ENCODE assay signal across 1 cellular context in the genomic region with DNA sequence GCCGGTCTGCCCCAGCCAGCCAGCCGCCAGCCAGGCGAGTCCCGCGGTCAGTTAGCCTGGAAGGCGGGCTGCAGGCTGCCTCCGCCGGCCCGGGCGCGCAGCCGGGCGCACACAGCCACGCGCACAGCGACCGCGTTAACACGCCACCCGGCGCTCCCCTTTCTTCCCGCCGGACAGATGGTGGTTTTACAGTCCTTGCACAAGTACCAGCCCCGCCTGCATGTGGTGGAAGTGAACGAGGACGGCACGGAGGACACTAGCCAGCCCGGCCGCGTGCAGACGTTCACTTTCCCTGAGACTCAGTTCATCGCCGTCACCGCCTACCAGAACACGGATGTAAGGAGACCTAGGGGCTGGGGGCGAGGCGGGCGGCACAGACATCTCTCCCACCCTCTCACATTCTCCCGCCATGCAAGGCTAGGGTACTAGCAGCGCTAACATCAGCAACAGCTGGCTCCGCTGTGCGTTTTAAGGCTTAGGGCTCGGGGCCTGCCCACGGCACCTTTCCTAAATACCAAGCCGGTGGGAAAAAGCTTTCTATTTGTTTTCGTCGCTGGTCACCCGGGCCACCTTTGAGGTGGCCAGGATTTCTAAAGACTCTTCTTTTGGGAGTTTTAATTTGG.
TF ChIP-seq lines count a peak whose summit lies in the region.

No MANE protein-coding gene starts in this region.

TF ChIP-seq in HepG2, 621 proteins besides CTCF, POLR2A, EP300 and RAD21 (continued from another document and continues in another):
- TF ChIP-seq, protein P1, sequence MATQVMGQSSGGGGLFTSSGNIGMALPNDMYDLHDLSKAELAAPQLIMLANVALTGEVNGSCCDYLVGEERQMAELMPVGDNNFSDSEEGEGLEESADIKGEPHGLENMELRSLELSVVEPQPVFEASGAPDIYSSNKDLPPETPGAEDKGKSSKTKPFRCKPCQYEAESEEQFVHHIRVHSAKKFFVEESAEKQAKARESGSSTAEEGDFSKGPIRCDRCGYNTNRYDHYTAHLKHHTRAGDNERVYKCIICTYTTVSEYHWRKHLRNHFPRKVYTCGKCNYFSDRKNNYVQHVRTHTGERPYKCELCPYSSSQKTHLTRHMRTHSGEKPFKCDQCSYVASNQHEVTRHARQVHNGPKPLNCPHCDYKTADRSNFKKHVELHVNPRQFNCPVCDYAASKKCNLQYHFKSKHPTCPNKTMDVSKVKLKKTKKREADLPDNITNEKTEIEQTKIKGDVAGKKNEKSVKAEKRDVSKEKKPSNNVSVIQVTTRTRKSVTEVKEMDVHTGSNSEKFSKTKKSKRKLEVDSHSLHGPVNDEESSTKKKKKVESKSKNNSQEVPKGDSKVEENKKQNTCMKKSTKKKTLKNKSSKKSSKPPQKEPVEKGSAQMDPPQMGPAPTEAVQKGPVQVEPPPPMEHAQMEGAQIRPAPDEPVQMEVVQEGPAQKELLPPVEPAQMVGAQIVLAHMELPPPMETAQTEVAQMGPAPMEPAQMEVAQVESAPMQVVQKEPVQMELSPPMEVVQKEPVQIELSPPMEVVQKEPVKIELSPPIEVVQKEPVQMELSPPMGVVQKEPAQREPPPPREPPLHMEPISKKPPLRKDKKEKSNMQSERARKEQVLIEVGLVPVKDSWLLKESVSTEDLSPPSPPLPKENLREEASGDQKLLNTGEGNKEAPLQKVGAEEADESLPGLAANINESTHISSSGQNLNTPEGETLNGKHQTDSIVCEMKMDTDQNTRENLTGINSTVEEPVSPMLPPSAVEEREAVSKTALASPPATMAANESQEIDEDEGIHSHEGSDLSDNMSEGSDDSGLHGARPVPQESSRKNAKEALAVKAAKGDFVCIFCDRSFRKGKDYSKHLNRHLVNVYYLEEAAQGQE (IDR thresholded peaks at IDR 0.05; ENCODE audit: borderline replicate concordance in 1 of 2, low read depth in 1 of 2, low read length in 2 of 2) = no peak
- TF ChIP-seq ZNF274 (CRISPR knock-in tag; IDR thresholded peaks at IDR 0.05) (0 out of 2 replicates have a peak, but pooled peaks have one; percentile 21), HNF4G (IDR thresholded peaks at IDR 0.05; ENCODE audit: borderline replicate concordance, low read depth, low read length) (no peak), HNF4G (CRISPR knock-in tag; IDR thresholded peaks at IDR 0.05; ENCODE audit: borderline replicate concordance, low read depth) (no peak), FOXM1 (CRISPR knock-in tag; IDR thresholded peaks at IDR 0.05) (no peak), ZNF883 (CRISPR knock-in tag; IDR thresholded peaks at IDR 0.05; ENCODE audit: not compliant biosample characterization) (peak; percentile 70), TOPORS (CRISPR knock-in tag; IDR thresholded peaks at IDR 0.05) (no peak), RARA (CRISPR knock-in tag; IDR thresholded peaks at IDR 0.05) (no peak), ZNF563 (CRISPR knock-in tag; IDR thresholded peaks at IDR 0.05) (0 out of 2 replicates have a peak, but pooled peaks have one; percentile 28), ELF4 (CRISPR knock-in tag; IDR thresholded peaks at IDR 0.05; ENCODE audit: borderline replicate concordance) (no peak), JUND (CRISPR knock-in tag; IDR thresholded peaks at IDR 0.05) (no peak), EZH2 (conservative IDR thresholded peaks at IDR 0.05; ENCODE audit: low read depth, low read length) (peak; percentile 98), SALL1 (CRISPR knock-in tag; IDR thresholded peaks at IDR 0.05) (peak; percentile 46; the same call in 1 of the 2 replicates), CHCHD3 (CRISPR knock-in tag; IDR thresholded peaks at IDR 0.05) (0 out of 2 replicates have a peak, but pooled peaks have one; percentile 52), NR2F6 (IDR thresholded peaks at IDR 0.05) (no peak), NR2F6 (CRISPR knock-in tag; IDR thresholded peaks at IDR 0.05) (no peak), ZBTB7A (CRISPR knock-in tag; IDR thresholded peaks at IDR 0.05) (0 out of 2 replicates have a peak, but pooled peaks have one; percentile 44), RBFOX2 (IDR thresholded peaks at IDR 0.05; ENCODE audit: low read depth, low read length) (no peak), ZSCAN22 (CRISPR knock-in tag; IDR thresholded peaks at IDR 0.05) (no peak), XBP1 (CRISPR knock-in tag; IDR thresholded peaks at IDR 0.05) (no peak), FOXO1 (CRISPR knock-in tag; IDR thresholded peaks at IDR 0.05) (no peak), ZNF891 (CRISPR knock-in tag; IDR thresholded peaks at IDR 0.05) (peak; percentile 57; the same call in 1 of the 2 replicates), MED8 (CRISPR knock-in tag; IDR thresholded peaks at IDR 0.05; ENCODE audit: insufficient replicate concordance) (no peak)
- TF ChIP-seq, protein P2, sequence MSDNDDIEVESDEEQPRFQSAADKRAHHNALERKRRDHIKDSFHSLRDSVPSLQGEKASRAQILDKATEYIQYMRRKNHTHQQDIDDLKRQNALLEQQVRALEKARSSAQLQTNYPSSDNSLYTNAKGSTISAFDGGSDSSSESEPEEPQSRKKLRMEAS (IDR thresholded peaks at IDR 0.05) = peak; percentile 78
- TF ChIP-seq, protein P3, sequence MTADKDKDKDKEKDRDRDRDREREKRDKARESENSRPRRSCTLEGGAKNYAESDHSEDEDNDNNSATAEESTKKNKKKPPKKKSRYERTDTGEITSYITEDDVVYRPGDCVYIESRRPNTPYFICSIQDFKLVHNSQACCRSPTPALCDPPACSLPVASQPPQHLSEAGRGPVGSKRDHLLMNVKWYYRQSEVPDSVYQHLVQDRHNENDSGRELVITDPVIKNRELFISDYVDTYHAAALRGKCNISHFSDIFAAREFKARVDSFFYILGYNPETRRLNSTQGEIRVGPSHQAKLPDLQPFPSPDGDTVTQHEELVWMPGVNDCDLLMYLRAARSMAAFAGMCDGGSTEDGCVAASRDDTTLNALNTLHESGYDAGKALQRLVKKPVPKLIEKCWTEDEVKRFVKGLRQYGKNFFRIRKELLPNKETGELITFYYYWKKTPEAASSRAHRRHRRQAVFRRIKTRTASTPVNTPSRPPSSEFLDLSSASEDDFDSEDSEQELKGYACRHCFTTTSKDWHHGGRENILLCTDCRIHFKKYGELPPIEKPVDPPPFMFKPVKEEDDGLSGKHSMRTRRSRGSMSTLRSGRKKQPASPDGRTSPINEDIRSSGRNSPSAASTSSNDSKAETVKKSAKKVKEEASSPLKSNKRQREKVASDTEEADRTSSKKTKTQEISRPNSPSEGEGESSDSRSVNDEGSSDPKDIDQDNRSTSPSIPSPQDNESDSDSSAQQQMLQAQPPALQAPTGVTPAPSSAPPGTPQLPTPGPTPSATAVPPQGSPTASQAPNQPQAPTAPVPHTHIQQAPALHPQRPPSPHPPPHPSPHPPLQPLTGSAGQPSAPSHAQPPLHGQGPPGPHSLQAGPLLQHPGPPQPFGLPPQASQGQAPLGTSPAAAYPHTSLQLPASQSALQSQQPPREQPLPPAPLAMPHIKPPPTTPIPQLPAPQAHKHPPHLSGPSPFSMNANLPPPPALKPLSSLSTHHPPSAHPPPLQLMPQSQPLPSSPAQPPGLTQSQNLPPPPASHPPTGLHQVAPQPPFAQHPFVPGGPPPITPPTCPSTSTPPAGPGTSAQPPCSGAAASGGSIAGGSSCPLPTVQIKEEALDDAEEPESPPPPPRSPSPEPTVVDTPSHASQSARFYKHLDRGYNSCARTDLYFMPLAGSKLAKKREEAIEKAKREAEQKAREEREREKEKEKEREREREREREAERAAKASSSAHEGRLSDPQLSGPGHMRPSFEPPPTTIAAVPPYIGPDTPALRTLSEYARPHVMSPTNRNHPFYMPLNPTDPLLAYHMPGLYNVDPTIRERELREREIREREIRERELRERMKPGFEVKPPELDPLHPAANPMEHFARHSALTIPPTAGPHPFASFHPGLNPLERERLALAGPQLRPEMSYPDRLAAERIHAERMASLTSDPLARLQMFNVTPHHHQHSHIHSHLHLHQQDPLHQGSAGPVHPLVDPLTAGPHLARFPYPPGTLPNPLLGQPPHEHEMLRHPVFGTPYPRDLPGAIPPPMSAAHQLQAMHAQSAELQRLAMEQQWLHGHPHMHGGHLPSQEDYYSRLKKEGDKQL (CRISPR knock-in tag; IDR thresholded peaks at IDR 0.05; ENCODE audit: low read depth) = no peak
- TF ChIP-seq, protein P4, sequence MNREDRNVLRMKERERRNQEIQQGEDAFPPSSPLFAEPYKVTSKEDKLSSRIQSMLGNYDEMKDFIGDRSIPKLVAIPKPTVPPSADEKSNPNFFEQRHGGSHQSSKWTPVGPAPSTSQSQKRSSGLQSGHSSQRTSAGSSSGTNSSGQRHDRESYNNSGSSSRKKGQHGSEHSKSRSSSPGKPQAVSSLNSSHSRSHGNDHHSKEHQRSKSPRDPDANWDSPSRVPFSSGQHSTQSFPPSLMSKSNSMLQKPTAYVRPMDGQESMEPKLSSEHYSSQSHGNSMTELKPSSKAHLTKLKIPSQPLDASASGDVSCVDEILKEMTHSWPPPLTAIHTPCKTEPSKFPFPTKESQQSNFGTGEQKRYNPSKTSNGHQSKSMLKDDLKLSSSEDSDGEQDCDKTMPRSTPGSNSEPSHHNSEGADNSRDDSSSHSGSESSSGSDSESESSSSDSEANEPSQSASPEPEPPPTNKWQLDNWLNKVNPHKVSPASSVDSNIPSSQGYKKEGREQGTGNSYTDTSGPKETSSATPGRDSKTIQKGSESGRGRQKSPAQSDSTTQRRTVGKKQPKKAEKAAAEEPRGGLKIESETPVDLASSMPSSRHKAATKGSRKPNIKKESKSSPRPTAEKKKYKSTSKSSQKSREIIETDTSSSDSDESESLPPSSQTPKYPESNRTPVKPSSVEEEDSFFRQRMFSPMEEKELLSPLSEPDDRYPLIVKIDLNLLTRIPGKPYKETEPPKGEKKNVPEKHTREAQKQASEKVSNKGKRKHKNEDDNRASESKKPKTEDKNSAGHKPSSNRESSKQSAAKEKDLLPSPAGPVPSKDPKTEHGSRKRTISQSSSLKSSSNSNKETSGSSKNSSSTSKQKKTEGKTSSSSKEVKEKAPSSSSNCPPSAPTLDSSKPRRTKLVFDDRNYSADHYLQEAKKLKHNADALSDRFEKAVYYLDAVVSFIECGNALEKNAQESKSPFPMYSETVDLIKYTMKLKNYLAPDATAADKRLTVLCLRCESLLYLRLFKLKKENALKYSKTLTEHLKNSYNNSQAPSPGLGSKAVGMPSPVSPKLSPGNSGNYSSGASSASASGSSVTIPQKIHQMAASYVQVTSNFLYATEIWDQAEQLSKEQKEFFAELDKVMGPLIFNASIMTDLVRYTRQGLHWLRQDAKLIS (CRISPR knock-in tag; IDR thresholded peaks at IDR 0.05) = no peak
- TF ChIP-seq, protein P5, sequence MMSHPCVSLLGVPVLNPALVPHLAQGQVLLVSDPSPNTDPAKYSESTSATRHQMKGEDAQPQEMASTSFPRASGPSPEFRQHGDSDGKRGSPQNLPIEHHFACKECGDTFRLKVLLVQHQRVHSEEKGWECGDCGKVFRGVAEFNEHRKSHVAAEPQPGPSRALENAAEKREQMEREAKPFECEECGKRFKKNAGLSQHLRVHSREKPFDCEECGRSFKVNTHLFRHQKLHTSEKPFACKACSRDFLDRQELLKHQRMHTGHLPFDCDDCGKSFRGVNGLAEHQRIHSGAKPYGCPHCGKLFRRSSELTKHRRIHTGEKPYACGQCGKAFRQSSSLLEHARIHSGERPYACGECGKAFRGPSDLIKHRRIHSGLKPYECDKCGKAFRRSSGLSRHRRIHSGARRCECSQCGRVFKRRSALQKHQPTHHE (CRISPR knock-in tag; IDR thresholded peaks at IDR 0.05; ENCODE audit: borderline replicate concordance) = no peak
- TF ChIP-seq, protein P6, sequence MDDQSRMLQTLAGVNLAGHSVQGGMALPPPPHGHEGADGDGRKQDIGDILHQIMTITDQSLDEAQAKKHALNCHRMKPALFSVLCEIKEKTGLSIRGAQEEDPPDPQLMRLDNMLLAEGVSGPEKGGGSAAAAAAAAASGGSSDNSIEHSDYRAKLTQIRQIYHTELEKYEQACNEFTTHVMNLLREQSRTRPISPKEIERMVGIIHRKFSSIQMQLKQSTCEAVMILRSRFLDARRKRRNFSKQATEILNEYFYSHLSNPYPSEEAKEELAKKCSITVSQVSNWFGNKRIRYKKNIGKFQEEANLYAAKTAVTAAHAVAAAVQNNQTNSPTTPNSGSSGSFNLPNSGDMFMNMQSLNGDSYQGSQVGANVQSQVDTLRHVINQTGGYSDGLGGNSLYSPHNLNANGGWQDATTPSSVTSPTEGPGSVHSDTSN (CRISPR knock-in tag; IDR thresholded peaks at IDR 0.05; ENCODE audit: borderline replicate concordance) = no peak
- TF ChIP-seq, protein P7, sequence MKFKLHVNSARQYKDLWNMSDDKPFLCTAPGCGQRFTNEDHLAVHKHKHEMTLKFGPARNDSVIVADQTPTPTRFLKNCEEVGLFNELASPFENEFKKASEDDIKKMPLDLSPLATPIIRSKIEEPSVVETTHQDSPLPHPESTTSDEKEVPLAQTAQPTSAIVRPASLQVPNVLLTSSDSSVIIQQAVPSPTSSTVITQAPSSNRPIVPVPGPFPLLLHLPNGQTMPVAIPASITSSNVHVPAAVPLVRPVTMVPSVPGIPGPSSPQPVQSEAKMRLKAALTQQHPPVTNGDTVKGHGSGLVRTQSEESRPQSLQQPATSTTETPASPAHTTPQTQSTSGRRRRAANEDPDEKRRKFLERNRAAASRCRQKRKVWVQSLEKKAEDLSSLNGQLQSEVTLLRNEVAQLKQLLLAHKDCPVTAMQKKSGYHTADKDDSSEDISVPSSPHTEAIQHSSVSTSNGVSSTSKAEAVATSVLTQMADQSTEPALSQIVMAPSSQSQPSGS (CRISPR knock-in tag; IDR thresholded peaks at IDR 0.05) = no peak
- TF ChIP-seq, protein P8, sequence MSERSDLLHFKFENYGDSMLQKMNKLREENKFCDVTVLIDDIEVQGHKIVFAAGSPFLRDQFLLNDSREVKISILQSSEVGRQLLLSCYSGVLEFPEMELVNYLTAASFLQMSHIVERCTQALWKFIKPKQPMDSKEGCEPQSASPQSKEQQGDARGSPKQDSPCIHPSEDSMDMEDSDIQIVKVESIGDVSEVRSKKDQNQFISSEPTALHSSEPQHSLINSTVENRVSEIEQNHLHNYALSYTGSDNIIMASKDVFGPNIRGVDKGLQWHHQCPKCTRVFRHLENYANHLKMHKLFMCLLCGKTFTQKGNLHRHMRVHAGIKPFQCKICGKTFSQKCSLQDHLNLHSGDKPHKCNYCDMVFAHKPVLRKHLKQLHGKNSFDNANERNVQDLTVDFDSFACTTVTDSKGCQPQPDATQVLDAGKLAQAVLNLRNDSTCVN (CRISPR knock-in tag; IDR thresholded peaks at IDR 0.05; ENCODE audit: borderline replicate concordance) = no peak
- TF ChIP-seq, protein P9, sequence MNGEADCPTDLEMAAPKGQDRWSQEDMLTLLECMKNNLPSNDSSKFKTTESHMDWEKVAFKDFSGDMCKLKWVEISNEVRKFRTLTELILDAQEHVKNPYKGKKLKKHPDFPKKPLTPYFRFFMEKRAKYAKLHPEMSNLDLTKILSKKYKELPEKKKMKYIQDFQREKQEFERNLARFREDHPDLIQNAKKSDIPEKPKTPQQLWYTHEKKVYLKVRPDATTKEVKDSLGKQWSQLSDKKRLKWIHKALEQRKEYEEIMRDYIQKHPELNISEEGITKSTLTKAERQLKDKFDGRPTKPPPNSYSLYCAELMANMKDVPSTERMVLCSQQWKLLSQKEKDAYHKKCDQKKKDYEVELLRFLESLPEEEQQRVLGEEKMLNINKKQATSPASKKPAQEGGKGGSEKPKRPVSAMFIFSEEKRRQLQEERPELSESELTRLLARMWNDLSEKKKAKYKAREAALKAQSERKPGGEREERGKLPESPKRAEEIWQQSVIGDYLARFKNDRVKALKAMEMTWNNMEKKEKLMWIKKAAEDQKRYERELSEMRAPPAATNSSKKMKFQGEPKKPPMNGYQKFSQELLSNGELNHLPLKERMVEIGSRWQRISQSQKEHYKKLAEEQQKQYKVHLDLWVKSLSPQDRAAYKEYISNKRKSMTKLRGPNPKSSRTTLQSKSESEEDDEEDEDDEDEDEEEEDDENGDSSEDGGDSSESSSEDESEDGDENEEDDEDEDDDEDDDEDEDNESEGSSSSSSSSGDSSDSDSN (CRISPR knock-in tag; IDR thresholded peaks at IDR 0.05) = peak; percentile 83; the same call in 1 of the 2 replicates
- TF ChIP-seq, protein P10, sequence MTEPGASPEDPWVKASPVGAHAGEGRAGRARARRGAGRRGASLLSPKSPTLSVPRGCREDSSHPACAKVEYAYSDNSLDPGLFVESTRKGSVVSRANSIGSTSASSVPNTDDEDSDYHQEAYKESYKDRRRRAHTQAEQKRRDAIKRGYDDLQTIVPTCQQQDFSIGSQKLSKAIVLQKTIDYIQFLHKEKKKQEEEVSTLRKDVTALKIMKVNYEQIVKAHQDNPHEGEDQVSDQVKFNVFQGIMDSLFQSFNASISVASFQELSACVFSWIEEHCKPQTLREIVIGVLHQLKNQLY (CRISPR knock-in tag; IDR thresholded peaks at IDR 0.05) = no peak
